Comparison of ENCODE assay signal across 8 cellular contexts in genomic region chr17:56779898-56780777, GRCh38. TPM values are rescaled to one million over a fixed set of nuclear protein-coding genes. Genes with fewer than 3 reads are reported as not detected.
DNase-seq lines count a peak whose midpoint lies in the region; ATAC-seq lines count a peak whose summit lies in the region.

No MANE protein-coding gene starts in this region.

- H3K36me3 Mint-ChIP-seq in CD4-positive, CD25-positive, alpha-beta regulatory T cell: no peaks in the 10 kb centered on the region
- H3K36me3 Mint-ChIP-seq in activated CD4-positive, alpha-beta memory T cell treated with anti-CD3 and anti-CD28 coated beads for 36 hours: no peaks in the 10 kb centered on the region
- H3K36me3 Mint-ChIP-seq in memory B cell: no peaks in the 10 kb centered on the region

- peaks cover 6 to 42% (median 17%) of the 10 kb centered on the region in 4 donors for H3K4me1 Mint-ChIP-seq in CD4-positive, CD25-positive, alpha-beta regulatory T cell
- H3K4me1 Mint-ChIP-seq in activated CD4-positive, alpha-beta memory T cell treated with anti-CD3 and anti-CD28 coated beads for 36 hours (ENCODE audit: low read depth): peaks cover 23% of the 10 kb centered on the region
- peaks cover 10% of the 10 kb centered on the region for H3K4me1 Mint-ChIP-seq in memory B cell

- peak overlapping the region; percentile 85 for H3K27ac ChIP-seq in CD4-positive, CD25-positive, alpha-beta regulatory T cell (ENCODE audit: insufficient read depth, low read length, poor library complexity, severe bottlenecking)
- no peak overlapping the region for H3K27ac ChIP-seq in duodenal mucosa (ENCODE audit: low read depth, low read length)

- no peaks in the 10 kb centered on the region for H3K9me3 ChIP-seq in CD4-positive, CD25-positive, alpha-beta regulatory T cell (ENCODE audit: control insufficient read depth in 2 of 2, low read length in 2 of 2)
- H3K9me3 ChIP-seq in duodenal mucosa (ENCODE audit: control insufficient read depth in 1 of 2, low read length in 2 of 2): no peaks in the 10 kb centered on the region

- H3K4me3 ChIP-seq in CD4-positive, CD25-positive, alpha-beta regulatory T cell (ENCODE audit: low read depth, low read length): peak overlapping the region; percentile 79
- H3K4me3 ChIP-seq in duodenal mucosa (ENCODE audit: low read depth in 1 of 2, low read length in 2 of 2): peak overlapping the region; percentile 56

- H3K9me3 Mint-ChIP-seq in CD4-positive, CD25-positive, alpha-beta regulatory T cell: no peaks in the 10 kb centered on the region
- no peaks in the 10 kb centered on the region for H3K9me3 Mint-ChIP-seq in activated CD4-positive, alpha-beta memory T cell treated with anti-CD3 and anti-CD28 coated beads for 36 hours
- no peaks in the 10 kb centered on the region for H3K9me3 Mint-ChIP-seq in memory B cell

- POLR2A ChIA-PET in activated CD4-positive, alpha-beta memory T cell treated with anti-CD3 and anti-CD28 coated beads for 36 hours (lab: Charles Lee): interaction anchor here (0.7 kb wide), 1 partner anchor 134 kb away, joined by 5 read pairs; the partner anchor contains the start of gene TRIM25

- peaks cover 17% of the 10 kb centered on the region for H3K4me1 ChIP-seq in CD4-positive, CD25-positive, alpha-beta regulatory T cell (ENCODE audit: control insufficient read depth, insufficient read depth, low read length, poor library complexity, severe bottlenecking)
- peaks cover 8 to 13% of the 10 kb centered on the region in 2 donors for H3K4me1 ChIP-seq in duodenal mucosa (ENCODE audit: control insufficient read depth in 1 of 2, insufficient read depth in 2 of 2, low read length in 2 of 2)

- intact Hi-C loops in activated CD4-positive, alpha-beta memory T cell treated with anti-CD3 and anti-CD28 coated beads for 36 hours (cut with micrococcal nuclease): loop anchor here (1.0 to 10.0 kb wide), 6 partner anchors 17 to 1045 kb away; no protein-coding TSS in a partner anchor

- ATAC-seq in CD4-positive, CD25-positive, alpha-beta regulatory T cell (ENCODE audit: low read depth in 2 of 2): peak; percentile 95 to 97
- ATAC-seq in GM19395 (IDR thresholded peaks at IDR 0.05; ENCODE audit: unreplicated experiment): peak; percentile 94
- ATAC-seq in HG03469 (IDR thresholded peaks at IDR 0.05; ENCODE audit: unreplicated experiment): peak; percentile 93
- ATAC-seq in memory B cell (ENCODE audit: low read depth): peak; percentile 99

- CTCF ChIA-PET in activated CD4-positive, alpha-beta memory T cell treated with anti-CD3 and anti-CD28 coated beads for 36 hours (lab: Charles Lee): interaction anchor here (0.5 to 4.1 kb wide), 32 partner anchors 9 to 1178 kb away, joined by 3 to 56 read pairs (median 4); partner anchors contain the start of gene NOG

- H3K27ac Mint-ChIP-seq in CD4-positive, CD25-positive, alpha-beta regulatory T cell: peak overlapping the region; percentile 93 to 99 (median 96)
- peak overlapping the region; percentile 74 for H3K27ac Mint-ChIP-seq in activated CD4-positive, alpha-beta memory T cell treated with anti-CD3 and anti-CD28 coated beads for 36 hours
- no peak overlapping the region for H3K27ac Mint-ChIP-seq in memory B cell

- no peaks in the 10 kb centered on the region for H3K27me3 Mint-ChIP-seq in CD4-positive, CD25-positive, alpha-beta regulatory T cell
- H3K27me3 Mint-ChIP-seq in activated CD4-positive, alpha-beta memory T cell treated with anti-CD3 and anti-CD28 coated beads for 36 hours: peaks cover 2% of the 10 kb centered on the region
- peaks cover 27% of the 10 kb centered on the region for H3K27me3 Mint-ChIP-seq in memory B cell

- peak overlapping the region; percentile 94 to 98 (median 96) for H3K4me3 Mint-ChIP-seq in CD4-positive, CD25-positive, alpha-beta regulatory T cell
- H3K4me3 Mint-ChIP-seq in activated CD4-positive, alpha-beta memory T cell treated with anti-CD3 and anti-CD28 coated beads for 36 hours: peak overlapping the region; percentile 79
- peak overlapping the region; percentile 85 for H3K4me3 Mint-ChIP-seq in memory B cell

- H3K27me3 ChIP-seq in CD4-positive, CD25-positive, alpha-beta regulatory T cell (ENCODE audit: control insufficient read depth, insufficient read depth, low read length): no peaks in the 10 kb centered on the region
- peaks cover 0 to 18% of the 10 kb centered on the region in 2 donors for H3K27me3 ChIP-seq in duodenal mucosa (ENCODE audit: control insufficient read depth in 1 of 2, insufficient read depth in 2 of 2, low read length in 2 of 2)

- peak overlapping the region in 1 of 2 donors; percentile 33 for H3K9ac ChIP-seq in duodenal mucosa (ENCODE audit: low read depth in 1 of 2, low read length in 2 of 2)

- no peaks in the 10 kb centered on the region for H3K36me3 ChIP-seq in CD4-positive, CD25-positive, alpha-beta regulatory T cell (ENCODE audit: control insufficient read depth, insufficient read depth, low read length)
- H3K36me3 ChIP-seq in duodenal mucosa (ENCODE audit: control insufficient read depth in 1 of 2, insufficient read depth in 2 of 2, low read length in 2 of 2): no peaks in the 10 kb centered on the region

- peak; percentile 74 to 92 (median 88) for DNase-seq in CD4-positive, CD25-positive, alpha-beta regulatory T cell
- DNase-seq in NCI-H526 treated with DMSO at 0.1 percent for 48 hours (lab: John Stamatoyannopoulos, UW): peak; percentile 74
- peak; percentile 91 for DNase-seq in activated CD4-positive, alpha-beta memory T cell treated with anti-CD3 and anti-CD28 coated beads for 36 hours
- DNase-seq in memory B cell (ENCODE audit: low spot score in 2 of 2): peak; percentile 81 to 90
- DNase-seq in stimulated activated CD8-positive, alpha-beta memory T cell treated with anti-CD3 and anti-CD28 coated beads, Interleukin-12 subunit alpha, Interleukin-12 subunit beta, amount 100 ng/mL, for 24 hours (ENCODE audit: extremely low read depth): peak; percentile 58

RNA-seq across cellular contexts. Expression of gene C17orf67, which starts 53.6 kb away (rescaled TPM):
- total RNA-seq in CD4-positive, CD25-positive, alpha-beta regulatory T cell: 6.2 TPM
- 1 to 10 TPM; 1.5 to 2.4 (median 2.1) TPM for polyA plus RNA-seq in CD4-positive, CD25-positive, alpha-beta regulatory T cell
- 1 to 10 TPM; 3.6 to 3.9 TPM for total RNA-seq in activated CD4-positive, alpha-beta memory T cell treated with anti-CD3 and anti-CD28 coated beads for 36 hours

RNA-seq across cellular contexts. Expression of gene DGKE, which starts 53.8 kb away (rescaled TPM):
- total RNA-seq in CD4-positive, CD25-positive, alpha-beta regulatory T cell: 45.5 TPM
- 1 to 10 TPM; 6.2 to 9.5 (median 7.4) TPM for polyA plus RNA-seq in CD4-positive, CD25-positive, alpha-beta regulatory T cell
- total RNA-seq in activated CD4-positive, alpha-beta memory T cell treated with anti-CD3 and anti-CD28 coated beads for 36 hours: 10 to 100 TPM; 23.3 to 25.6 TPM
